ENCODE assay signal across 18 cellular contexts in the genomic region with DNA sequence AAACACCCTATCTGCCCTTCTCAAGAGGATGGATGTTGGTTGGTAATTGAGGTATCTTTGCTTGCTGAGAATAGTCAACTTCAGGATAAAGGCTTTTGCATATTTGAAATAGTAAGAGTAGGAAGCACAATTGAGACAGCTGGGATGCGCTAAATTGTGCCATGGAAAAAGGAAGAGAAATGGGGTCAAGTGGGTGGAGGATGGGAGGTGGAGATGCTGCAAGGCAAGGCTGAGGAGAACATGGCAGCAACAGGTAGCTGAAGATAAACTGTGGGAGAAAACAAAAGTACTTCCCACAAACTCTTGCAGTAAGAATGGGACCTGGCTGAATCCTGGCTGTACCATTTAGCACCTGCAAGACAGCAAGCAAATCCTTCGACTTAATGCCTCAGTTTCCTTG.
"Had no signal": no experiment of that assay in that cellular context is flagged by ENCODE, and none has a peak within 500 bp of the region (broad histone marks: within the 10 kb centered on the region; RNA-seq: fewer than 3 reads in every experiment).

No MANE protein-coding gene starts in this region.

- H3K27me3 ChIP-seq: right atrium auricular region, tibial nerve, upper lobe of left lung, uterus had no signal

- DNase-seq: dorsolateral prefrontal cortex; effector CD4-positive, alpha-beta T cell; left ventricle myocardium superior; lower lobe of right lung; natural killer cell; spleen; stimulated activated CD4-positive, alpha-beta T cell treated with anti-CD3 and anti-CD28 coated beads, Interleukin-4, amount 100 ng/mL, for 4 hours; stimulated activated naive B cell treated with anti-CD40 and anti-IgM and Interleukin-4, amounts not matched to agents 10 μg/mL and 1 μg/mL and 100 μg/mL, for 72 hours; upper lobe of left lung; uterus had no signal

- H3K9me3 Mint-ChIP-seq: stimulated activated naive CD8-positive, alpha-beta T cell treated with anti-CD3 and anti-CD28 coated beads, Interleukin-15, Interleukin-2, amounts not matched to agents 100 ng/mL and 50 ng/mL, for 24 hours had no signal

- H3K79me2 ChIP-seq: parathyroid adenoma had no signal

- H3K4me1 ChIP-seq: lower lobe of right lung, parathyroid adenoma, right atrium auricular region, spleen, tibial nerve, uterus had no signal

- H3K9me3 ChIP-seq: lower lobe of right lung, neutrophil, right atrium auricular region, spleen, thoracic aorta, tibial nerve, upper lobe of left lung, uterus had no signal

- H3K36me3 Mint-ChIP-seq: natural killer cell; stimulated activated naive B cell treated with anti-CD40 and anti-IgM and Interleukin-4, amounts not matched to agents 10 μg/mL and 1 μg/mL and 100 μg/mL, for 72 hours had no signal

- H3K4me1 Mint-ChIP-seq: natural killer cell had no signal

- H3K27ac ChIP-seq: dorsolateral prefrontal cortex, lower lobe of right lung, neutrophil, parathyroid adenoma, right atrium auricular region, spleen, thoracic aorta, tibial nerve, upper lobe of left lung, uterus had no signal

- H3K4me3 Mint-ChIP-seq: natural killer cell; stimulated activated naive B cell treated with anti-CD40 and anti-IgM and Interleukin-4, amounts not matched to agents 10 μg/mL and 1 μg/mL and 100 μg/mL, for 72 hours; stimulated activated naive CD8-positive, alpha-beta T cell treated with anti-CD3 and anti-CD28 coated beads, Interleukin-15, Interleukin-2, amounts not matched to agents 100 ng/mL and 50 ng/mL, for 24 hours had no signal

- H3K4me3 ChIP-seq: dorsolateral prefrontal cortex, lower lobe of right lung, right atrium auricular region, spleen, thoracic aorta, tibial nerve, upper lobe of left lung, uterus had no signal

- H3K9ac ChIP-seq: parathyroid adenoma had no signal

- H3K36me3 ChIP-seq: lower lobe of right lung, neutrophil, right atrium auricular region, spleen, thoracic aorta, tibial nerve, upper lobe of left lung, uterus had no signal

- H2AFZ ChIP-seq: parathyroid adenoma had no signal

- H3K27ac Mint-ChIP-seq: natural killer cell; progenitor cell of endocrine pancreas; stimulated activated naive B cell treated with anti-CD40 and anti-IgM and Interleukin-4, amounts not matched to agents 10 μg/mL and 1 μg/mL and 100 μg/mL, for 72 hours; stimulated activated naive CD8-positive, alpha-beta T cell treated with anti-CD3 and anti-CD28 coated beads, Interleukin-15, Interleukin-2, amounts not matched to agents 100 ng/mL and 50 ng/mL, for 24 hours had no signal

- ATAC-seq: left ventricle myocardium superior; lower lobe of right lung; natural killer cell; sciatic nerve; stimulated activated naive B cell treated with anti-CD40 and anti-IgM and Interleukin-4, amounts not matched to agents 10 μg/mL and 1 μg/mL and 100 μg/mL, for 72 hours had no signal
